ENCODE assay signal across 24 cellular contexts in genomic region chr7:55150709-55151108, GRCh38.
"Had no signal": no experiment of that assay in that cellular context is flagged by ENCODE, and none has a peak within 500 bp of the region (broad histone marks: within the 10 kb centered on the region; RNA-seq: fewer than 3 reads in every experiment).

No MANE protein-coding gene starts in this region.

- ATAC-seq: activated CD8-positive, alpha-beta memory T cell treated with anti-CD3 and anti-CD28 coated beads, Interleukin-2, amount 10 ng/mL, durations not matched to agents 7 days and 5 days; body of pancreas; Panc1; SK-N-SH treated with all-trans-retinoic acid at 6 μM for 48 hours had no signal

- H3K27ac ChIP-seq: ascending aorta, body of pancreas, SJSA1 had no signal

- DNase-seq: activated B cell treated with CpG ODN at 0.5 μM for 24 hours; activated CD4-positive, alpha-beta T cell treated with anti-CD3 and anti-CD28 coated beads for 1 hour; activated CD4-positive, alpha-beta T cell treated with anti-CD3 and anti-CD28 coated beads, Interleukin-2, amount 10 ng/mL, durations not matched to agents 24 days and 14 days; activated CD4-positive, alpha-beta T cell treated with anti-CD3 and anti-CD28 coated beads, Interleukin-2, amount 50 U/mL, for 48 hours; activated CD8-positive, alpha-beta memory T cell treated with anti-CD3 and anti-CD28 coated beads, Interleukin-2, amount 10 ng/mL, durations not matched to agents 7 days and 5 days; activated effector memory CD4-positive, alpha-beta T cell treated with Interleukin-2 at 50 U/mL for 16 hours; activated naive CD4-positive, alpha-beta T cell; activated T-cell treated with anti-CD3 and anti-CD28 coated beads, Interleukin-2, amount 50 U/mL, for 24 hours; amniotic stem cell; body of pancreas; KG1; NCI-H1092; NCI-H1417; NCI-H1930; NCI-H2171 treated with DMSO at 0.1 percent for 48 hours; NCI-H226; NCI-H526; NCI-H774; RPMI8226; SHP77 had no signal

- H3K27me3 ChIP-seq: ascending aorta, body of pancreas, SJSA1 had no signal

- H3K4me1 ChIP-seq: ascending aorta, body of pancreas had no signal
